In the genomic region with DNA sequence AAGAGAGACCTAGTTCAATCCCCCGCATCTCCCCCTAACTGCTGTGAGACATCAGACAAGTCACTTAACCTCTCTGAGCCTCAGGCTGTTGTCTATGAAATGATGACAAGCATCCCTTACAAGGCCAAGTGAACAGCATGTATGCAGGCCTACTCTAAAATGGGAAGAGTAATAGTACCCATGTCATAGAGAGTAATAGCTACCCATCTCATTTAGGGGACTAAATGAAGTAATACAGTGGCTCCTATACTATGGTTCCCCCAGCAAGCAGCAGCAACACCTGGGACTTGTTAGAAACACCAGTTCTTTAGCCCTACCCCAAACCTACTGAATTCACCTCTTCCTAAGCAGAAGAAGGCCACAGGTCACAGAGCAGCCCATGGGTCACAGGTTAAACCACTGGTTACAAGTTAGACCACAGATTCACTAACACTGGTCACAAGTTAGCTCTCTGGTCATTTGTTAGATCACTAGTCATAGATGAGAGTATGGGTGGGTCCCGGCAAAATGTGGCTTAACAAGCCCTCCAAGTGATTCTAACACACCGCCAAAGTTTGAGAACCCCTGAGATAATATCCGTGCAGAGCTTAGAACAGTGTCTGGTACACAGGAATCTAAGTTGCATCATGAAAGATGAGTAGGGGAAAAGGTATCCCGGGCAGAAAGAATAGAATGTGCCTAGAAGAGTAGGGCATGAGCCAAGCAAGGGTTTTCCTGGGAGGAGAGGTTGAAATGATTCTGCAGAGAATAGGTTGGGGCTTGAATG, we compare ENCODE assay signal across 17 cellular contexts.
DNase-seq lines count a peak whose midpoint lies in the region; ATAC-seq and TF ChIP-seq lines count a peak whose summit lies in the region.
"Had no signal": no experiment of that assay in that cellular context is flagged by ENCODE, and none has a peak within 500 bp of the region (broad histone marks: within the 10 kb centered on the region; RNA-seq: fewer than 3 reads in every experiment).

No MANE protein-coding gene starts in this region.

- ATAC-seq in GM21367 (IDR thresholded peaks at IDR 0.05; ENCODE audit: unreplicated experiment): peak; percentile 38
- peak; percentile 42 for ATAC-seq in HG03175 (IDR thresholded peaks at IDR 0.05; ENCODE audit: unreplicated experiment)
- ATAC-seq in effector memory CD8-positive, alpha-beta T cell (replicated peaks): no peak
- ATAC-seq: psoas muscle had no signal

- no peaks in the 10 kb centered on the region for H3K9me2 ChIP-seq in DOHH2 (replicated peaks; ENCODE audit: control insufficient read depth, low read length)
- no peaks in the 10 kb centered on the region for H3K9me2 ChIP-seq in SU-DHL-6 (replicated peaks; ENCODE audit: insufficient read depth, low read length)

- no peaks in the 10 kb centered on the region for H3K9me3 Mint-ChIP-seq in effector memory CD8-positive, alpha-beta T cell

- peak overlapping the region; percentile 51 for H3K4me2 ChIP-seq in DOHH2 (ENCODE audit: low read length)
- H3K4me2 ChIP-seq in SU-DHL-6 (ENCODE audit: low read depth, low read length, poor library complexity, severe bottlenecking): peak overlapping the region; percentile 38

- H3K4me3 Mint-ChIP-seq in effector memory CD8-positive, alpha-beta T cell: no peak overlapping the region

- H3K9me3 ChIP-seq in DOHH2 (ENCODE audit: control insufficient read depth, insufficient read depth, low read length): no peaks in the 10 kb centered on the region
- H3K9me3 ChIP-seq in SU-DHL-6 (ENCODE audit: insufficient read depth, low read length): no peaks in the 10 kb centered on the region
- H3K9me3 ChIP-seq: colonic mucosa, esophagus muscularis mucosa, psoas muscle, tibial nerve had no signal

- peaks cover 21% of the 10 kb centered on the region for H3K4me1 ChIP-seq in DOHH2 (ENCODE audit: control insufficient read depth, low read length)
- H3K4me1 ChIP-seq: colonic mucosa, psoas muscle had no signal

- H3K27ac ChIP-seq in DOHH2 (ENCODE audit: low read depth, low read length) (no peak overlapping the region), SU-DHL-6 (ENCODE audit: low read depth, low read length) (peak overlapping the region; percentile 58)
- H3K27ac ChIP-seq: colonic mucosa, psoas muscle had no signal

- H3K27me3 ChIP-seq in DOHH2 (ENCODE audit: control insufficient read depth, low read length) (0 out of 2 replicates have a peak, but pooled peaks cover 9% of the 10 kb centered on the region), SU-DHL-6 (ENCODE audit: low read length) (no peaks in the 10 kb centered on the region)
- H3K27me3 ChIP-seq: colonic mucosa had no signal

- H3K36me3 ChIP-seq in DOHH2 (ENCODE audit: control insufficient read depth, low read length): no peaks in the 10 kb centered on the region
- no peaks in the 10 kb centered on the region for H3K36me3 ChIP-seq in SU-DHL-6 (ENCODE audit: low read length)
- H3K36me3 ChIP-seq: colonic mucosa, esophagus muscularis mucosa, tibial nerve had no signal

- H3K36me3 Mint-ChIP-seq in effector memory CD8-positive, alpha-beta T cell (ENCODE audit: insufficient read depth): no peaks in the 10 kb centered on the region

- H3K79me2 ChIP-seq in DOHH2 (ENCODE audit: control insufficient read depth, low read length): no peaks in the 10 kb centered on the region
- H3K79me2 ChIP-seq in SU-DHL-6 (ENCODE audit: insufficient read depth, low read length): no peaks in the 10 kb centered on the region

- H3K4me1 Mint-ChIP-seq in effector memory CD8-positive, alpha-beta T cell (ENCODE audit: low read depth in 2 of 2): peaks cover 2 to 3% of the 10 kb centered on the region in 2 donors

- no peak overlapping the region for H2AFZ ChIP-seq in SU-DHL-6 (ENCODE audit: low read depth, low read length, severe bottlenecking)

- H4K20me1 ChIP-seq in DOHH2 (ENCODE audit: control insufficient read depth, insufficient read depth, low read depth, low read length) (no peaks in the 10 kb centered on the region), SU-DHL-6 (ENCODE audit: low read depth, low read length) (no peaks in the 10 kb centered on the region)

- peaks cover 47 to 58% of the 10 kb centered on the region in 2 donors for H3K27me3 Mint-ChIP-seq in effector memory CD8-positive, alpha-beta T cell

- no peak overlapping the region for H3K27ac Mint-ChIP-seq in effector memory CD8-positive, alpha-beta T cell

- DNase-seq in effector memory CD8-positive, alpha-beta T cell: no peak
- no peak for DNase-seq in NCI-H1694 treated with DMSO at 0.1 percent for 48 hours (lab: John Stamatoyannopoulos, UW)
- no peak for DNase-seq in NCI-H1417 (lab: John Stamatoyannopoulos, UW)
- no peak for DNase-seq in NCI-H2227 treated with DMSO at 0.1 percent for 48 hours (lab: John Stamatoyannopoulos, UW)
- DNase-seq: activated CD4-positive, alpha-beta T cell treated with anti-CD3 and anti-CD28 coated beads, Interleukin-2, amount 50 U/mL, for 1 hour; amygdala; colonic mucosa; hypothalamus; NCI-H1048; NCI-H446; psoas muscle had no signal

- TF ChIP-seq CTCF in DOHH2 (IDR thresholded peaks at IDR 0.05; ENCODE audit: low read depth, low read length, poor library complexity, severe bottlenecking) (no peak), SU-DHL-6 (IDR thresholded peaks at IDR 0.05; ENCODE audit: insufficient read depth, low read length, poor library complexity, severe bottlenecking) (no peak)

- H3K4me3 ChIP-seq in DOHH2 (ENCODE audit: low read length): no peak overlapping the region
- no peak overlapping the region for H3K4me3 ChIP-seq in SU-DHL-6 (ENCODE audit: insufficient read depth, low read length, poor library complexity, severe bottlenecking)
- H3K4me3 ChIP-seq: colonic mucosa, psoas muscle, tibial nerve had no signal

- no peak overlapping the region for H3K9ac ChIP-seq in SU-DHL-6 (ENCODE audit: low read length)

- H3F3A ChIP-seq in DOHH2 (ENCODE audit: control insufficient read depth, insufficient read depth) (no peaks in the 10 kb centered on the region), SU-DHL-6 (ENCODE audit: insufficient read depth) (0 out of 2 replicates have a peak, but pooled peaks cover 7% of the 10 kb centered on the region)
